19 cellular contexts compared by ENCODE assay signal in genomic region chr10:48520594-48520993, GRCh38.
DNase-seq lines count a peak whose midpoint lies in the region; ATAC-seq and TF ChIP-seq lines count a peak whose summit lies in the region.
"Had no signal": no experiment of that assay in that cellular context is flagged by ENCODE, and none has a peak within 500 bp of the region (broad histone marks: within the 10 kb centered on the region; RNA-seq: fewer than 3 reads in every experiment).

No MANE protein-coding gene starts in this region.

- H3K27ac ChIP-seq in stomach, result no peak overlapping the region
- H3K27ac ChIP-seq: A549 had no signal

- H3K4me1 Mint-ChIP-seq in dendritic cell treated with granulocyte-macrophage colony-stimulating factor and Interleukin-4, amounts not matched to agents 40 ng/mL and 50 ng/mL, for 4 days (ENCODE audit: low read depth), result peaks cover 57% of the 10 kb centered on the region
- peaks cover 31% of the 10 kb centered on the region for H3K4me1 Mint-ChIP-seq in neural crest cell

- ATAC-seq in GM18870 (IDR thresholded peaks at IDR 0.05; ENCODE audit: unreplicated experiment) (no peak), HG02973 (IDR thresholded peaks at IDR 0.05; ENCODE audit: unreplicated experiment) (no peak)
- ATAC-seq: A549, GM23338, HCT116, Right ventricle myocardium inferior had no signal

- no peak for TF ChIP-seq POLR2A in stomach (IDR thresholded peaks at IDR 0.05)

- no peak overlapping the region for H3K4me3 Mint-ChIP-seq in dendritic cell treated with granulocyte-macrophage colony-stimulating factor and Interleukin-4, amounts not matched to agents 40 ng/mL and 50 ng/mL, for 4 days
- H3K4me3 Mint-ChIP-seq in neural crest cell, result peak overlapping the region; percentile 18
- H3K4me3 Mint-ChIP-seq: CD4-positive, alpha-beta T cell; GM23338 had no signal

- TF ChIP-seq CTCF in neural crest cell (conservative IDR thresholded peaks at IDR 0.05) (no peak), stomach (IDR thresholded peaks at IDR 0.05) (no peak)

- H3K4me3 ChIP-seq in H7 (ENCODE audit: insufficient read depth, low read depth, low read length) (no peak overlapping the region), stomach (no peak overlapping the region)
- H3K4me3 ChIP-seq: A549, GM23338 had no signal

- no peaks in the 10 kb centered on the region for H3K27me3 ChIP-seq in H7 (ENCODE audit: control insufficient read depth, insufficient read depth, low read length)
- peaks cover 0 to 40% (median 27%) of the 10 kb centered on the region in 3 donors for H3K27me3 ChIP-seq in stomach

- peaks cover 46% of the 10 kb centered on the region for H3K27me3 Mint-ChIP-seq in dendritic cell treated with granulocyte-macrophage colony-stimulating factor and Interleukin-4, amounts not matched to agents 40 ng/mL and 50 ng/mL, for 4 days
- H3K27me3 Mint-ChIP-seq in neural crest cell (ENCODE audit: low read depth), result peaks cover 16% of the 10 kb centered on the region

- intact Hi-C loops in dendritic cell treated with granulocyte-macrophage colony-stimulating factor and Interleukin-4, amounts not matched to agents 40 ng/mL and 50 ng/mL, for 4 days (cut with micrococcal nuclease), result no loop called here
- intact Hi-C loops in stomach (cut with DNase I; ENCODE audit: low total_unique reads), result no loop called here

- 89 to 97% (median 92%) methylated on average over 7 of the region's 7 CpGs for WGBS in stomach, 5 donors

- peak overlapping the region; percentile 66 for H3K27ac Mint-ChIP-seq in dendritic cell treated with granulocyte-macrophage colony-stimulating factor and Interleukin-4, amounts not matched to agents 40 ng/mL and 50 ng/mL, for 4 days
- H3K27ac Mint-ChIP-seq in neural crest cell (ENCODE audit: unreplicated experiment), result peak overlapping the region; percentile 81
- H3K27ac Mint-ChIP-seq: CD4-positive, alpha-beta T cell; GM23338 had no signal

- H3K9me3 ChIP-seq in stomach, result peaks cover 0 to 3% (median 1%) of the 10 kb centered on the region in 4 donors
- H3K9me3 ChIP-seq: BE2C had no signal

- H3K36me3 Mint-ChIP-seq in dendritic cell treated with granulocyte-macrophage colony-stimulating factor and Interleukin-4, amounts not matched to agents 40 ng/mL and 50 ng/mL, for 4 days (ENCODE audit: low read depth), result peaks cover 24% of the 10 kb centered on the region
- no peaks in the 10 kb centered on the region for H3K36me3 Mint-ChIP-seq in neural crest cell (ENCODE audit: low read depth)

- no peaks in the 10 kb centered on the region for H3K9me3 Mint-ChIP-seq in dendritic cell treated with granulocyte-macrophage colony-stimulating factor and Interleukin-4, amounts not matched to agents 40 ng/mL and 50 ng/mL, for 4 days
- no peaks in the 10 kb centered on the region for H3K9me3 Mint-ChIP-seq in neural crest cell
- H3K9me3 Mint-ChIP-seq: CD4-positive, alpha-beta T cell had no signal

- DNase-seq in H7 (peak; percentile 21), neural crest cell (ENCODE audit: low read depth, low spot score) (no peak), stomach (peak; percentile 8), NCI-H2081 (lab: John Stamatoyannopoulos, UW) (no peak)
- DNase-seq: BE2C; CD4-positive, alpha-beta T cell; Karpas-422; NCI-H1417; NCI-H1694 treated with DMSO at 0.1 percent for 48 hours; NCI-H446; NCI-H526; OCI-M1 had no signal

- H3K4me1 ChIP-seq in stomach, result peaks cover 11 to 30% (median 19%) of the 10 kb centered on the region in 4 donors
- H3K4me1 ChIP-seq: BE2C had no signal

- H3K36me3 ChIP-seq in H7 (replicated peaks; ENCODE audit: control insufficient read depth, insufficient read depth, low read length), result no peaks in the 10 kb centered on the region
- no peaks in the 10 kb centered on the region for H3K36me3 ChIP-seq in stomach
- H3K36me3 ChIP-seq: BE2C had no signal

- TF ChIP-seq EP300 in stomach (IDR thresholded peaks at IDR 0.05), result no peak

Comparison
In these comparisons a context has a peak if more than half of its experiments do, and no peak if none do; other contexts are left out.
1. DNase-seq: peak in H7 (single experiment) and stomach (single experiment); none in neural crest cell (single experiment) and NCI-H2081 (0 of 2).